In genomic region chr1:117656202-117656641, GRCh38 we compare ENCODE assay signal across 8 cellular contexts.
DNase-seq lines count a peak whose midpoint lies in the region; ATAC-seq lines count a peak whose summit lies in the region.

No MANE protein-coding gene starts in this region.

- ATAC-seq in GM21529 (IDR thresholded peaks at IDR 0.05; ENCODE audit: unreplicated experiment): peak; percentile 45
- no peak for ATAC-seq in HG03460 (IDR thresholded peaks at IDR 0.05; ENCODE audit: unreplicated experiment)

- DNase-seq in MV-4-11 (lab: John Stamatoyannopoulos, UW) (peak; percentile 21), GM19240 (ENCODE audit: insufficient read length, low spot score) (no peak), SW 1271 (lab: John Stamatoyannopoulos, UW) (no peak), NCI-H69 (lab: John Stamatoyannopoulos, UW) (no peak)
- peak; percentile 71 for DNase-seq in activated gamma-delta T cell treated with anti-CD3 and anti-CD28 coated beads, Interleukin-2, amount 50 U/mL, for 16 hours (ENCODE audit: low read depth)
- peak; percentile 60 for DNase-seq in stimulated activated CD4-positive, alpha-beta T cell treated with anti-CD3 and anti-CD28 coated beads, Interleukin-2, amount 100 ng/mL, for 4 hours (ENCODE audit: low read depth)

Comparison
In these comparisons a context has a peak if more than half of its experiments do, and no peak if none do; other contexts are left out.
1. DNase-seq: peak in MV-4-11 (single experiment), activated gamma-delta T cell treated with anti-CD3 and anti-CD28 coated beads, Interleukin-2, amount 50 U/mL, for 16 hours (single experiment) and stimulated activated CD4-positive, alpha-beta T cell treated with anti-CD3 and anti-CD28 coated beads, Interleukin-2, amount 100 ng/mL, for 4 hours (single experiment); none in GM19240 (single experiment), SW 1271 (0 of 2) and NCI-H69 (single experiment).